9 cellular contexts compared by ENCODE assay signal in the genomic region with DNA sequence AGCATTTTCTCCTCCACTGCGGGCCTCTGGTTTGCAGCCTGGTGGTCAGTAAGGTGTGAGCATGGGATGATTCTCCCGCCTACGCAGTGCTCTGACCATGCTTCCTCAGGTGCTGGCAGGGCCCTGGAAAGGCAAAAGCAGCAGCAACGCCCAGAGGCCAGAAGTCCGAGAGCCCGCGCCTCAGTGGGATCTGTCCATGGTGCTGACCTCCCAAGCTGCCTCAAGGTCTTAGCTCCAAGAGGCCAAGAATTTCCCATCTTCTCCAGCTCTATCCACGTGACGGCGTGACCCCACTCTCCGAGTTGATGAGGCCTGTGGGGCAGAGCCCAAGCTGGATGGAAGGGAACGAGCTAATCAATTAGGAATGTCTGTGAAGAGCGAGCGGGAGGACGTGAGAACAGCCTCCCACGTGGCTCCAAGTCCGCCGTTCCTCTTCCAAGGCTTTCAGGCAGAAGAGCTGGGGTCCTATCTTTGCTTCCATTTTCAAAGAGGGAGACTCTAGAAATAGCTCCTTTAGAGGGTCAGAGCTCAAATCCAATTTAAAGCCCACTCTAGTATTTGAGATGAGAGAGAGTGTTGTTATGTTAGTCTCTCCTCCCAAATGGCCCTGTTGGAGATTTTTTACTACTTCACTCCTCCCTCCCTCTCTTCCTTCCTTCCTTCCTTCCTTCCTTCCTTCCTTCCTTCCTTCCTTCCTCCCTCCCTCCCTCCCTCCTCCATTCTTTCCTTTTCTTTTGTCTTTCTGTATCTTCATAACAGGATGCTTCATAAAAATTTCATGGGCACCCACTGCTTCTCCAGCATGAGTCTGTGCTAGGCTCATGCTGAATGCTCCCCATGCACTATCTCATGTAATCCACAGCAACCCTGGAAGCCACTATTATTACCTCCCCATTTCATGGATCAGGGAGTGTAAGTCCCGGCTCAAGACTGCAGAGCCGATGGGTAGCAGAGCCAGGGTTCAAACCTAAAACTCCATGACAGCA.
DNase-seq lines count a peak whose midpoint lies in the region; ATAC-seq, FAIRE-seq and TF ChIP-seq lines count a peak whose summit lies in the region.
"Had no signal": no experiment of that assay in that cellular context is flagged by ENCODE, and none has a peak within 500 bp of the region (broad histone marks: within the 10 kb centered on the region; RNA-seq: fewer than 3 reads in every experiment).

No MANE protein-coding gene starts in this region.

- no peaks in the 10 kb centered on the region for H3K27me3 ChIP-seq in H9 (ENCODE audit: insufficient read depth, low read length)

- no peaks in the 10 kb centered on the region; a peak in 1 of 7 replicates for H3K36me3 Mint-ChIP-seq in H9 (ENCODE audit: insufficient read depth in 1 of 3, low read depth in 3 of 3)
- H3K36me3 Mint-ChIP-seq in activated CD8-positive, alpha-beta T cell treated with anti-CD3 and anti-CD28 coated beads, Interleukin-2, amount 10 ng/mL, durations not matched to agents 7 days and 5 days (ENCODE audit: low read depth), result no peaks in the 10 kb centered on the region

- peaks cover 16% of the 10 kb centered on the region in 2 experiments for H3K4me1 Mint-ChIP-seq in H9
- H3K4me1 Mint-ChIP-seq in activated CD8-positive, alpha-beta T cell treated with anti-CD3 and anti-CD28 coated beads, Interleukin-2, amount 10 ng/mL, durations not matched to agents 7 days and 5 days (ENCODE audit: low read depth), result no peaks in the 10 kb centered on the region

- H3K79me2 ChIP-seq in H9 (ENCODE audit: insufficient read depth, low read length), result no peaks in the 10 kb centered on the region

- H4K8ac ChIP-seq in H9 (replicated peaks; ENCODE audit: insufficient read length, low read depth, low read length), result no peak overlapping the region

- H3K4me3 Mint-ChIP-seq in H9, result no peak overlapping the region
- H3K4me3 Mint-ChIP-seq in activated CD8-positive, alpha-beta T cell treated with anti-CD3 and anti-CD28 coated beads, Interleukin-2, amount 10 ng/mL, durations not matched to agents 7 days and 5 days, result no peak overlapping the region

- TF ChIP-seq RAD21 in A549 (conservative IDR thresholded peaks at IDR 0.05 in 1 of 2, IDR thresholded peaks at IDR 0.05 in 1 of 2), result no peak

- no peak overlapping the region for H4K91ac ChIP-seq in H9 (ENCODE audit: insufficient read length, low read depth, low read length)

- POLR2A ChIA-PET in A549 (lab: Yijun Ruan, JAX), result no interaction called here
- POLR2A ChIA-PET in activated CD8-positive, alpha-beta T cell treated with anti-CD3 and anti-CD28 coated beads, Interleukin-2, amount 10 ng/mL, durations not matched to agents 7 days and 5 days (lab: Charles Lee), result no interaction called here

- peaks cover 0 to under 1% of the 10 kb centered on the region in 2 experiments; a peak in 1 of 5 replicates for H3K9me3 Mint-ChIP-seq in H9
- no peaks in the 10 kb centered on the region for H3K9me3 Mint-ChIP-seq in activated CD8-positive, alpha-beta T cell treated with anti-CD3 and anti-CD28 coated beads, Interleukin-2, amount 10 ng/mL, durations not matched to agents 7 days and 5 days (ENCODE audit: insufficient read depth)

- no peak overlapping the region for H3K27ac Mint-ChIP-seq in H9
- no peak overlapping the region for H3K27ac Mint-ChIP-seq in activated CD8-positive, alpha-beta T cell treated with anti-CD3 and anti-CD28 coated beads, Interleukin-2, amount 10 ng/mL, durations not matched to agents 7 days and 5 days

- peak; percentile 33 to 53 for DNase-seq in A549 (ENCODE audit: low read depth in 1 of 2, low spot score in 1 of 2)
- peak; percentile 92 for DNase-seq in H9
- peak; percentile 35 for DNase-seq in activated CD8-positive, alpha-beta T cell treated with anti-CD3 and anti-CD28 coated beads, Interleukin-2, amount 10 ng/mL, durations not matched to agents 7 days and 5 days
- DNase-seq in kidney tubule cell (ENCODE audit: low spot score), result peak; percentile 21
- no peak for DNase-seq in HCEC 1CT
- no peak for DNase-seq in DMS53 (lab: John Stamatoyannopoulos, UW)
- DNase-seq: activated T-cell treated with anti-CD3 and anti-CD28 coated beads for 4 hours had no signal

- CTCF ChIA-PET in A549 (lab: Yijun Ruan, JAX), result interaction anchor here (0.7 to 5.7 kb wide), 6 partner anchors 8 to 71 kb away, joined by 3 to 19 read pairs (median 4); a partner anchor contains a TSS
- CTCF ChIA-PET in activated CD8-positive, alpha-beta T cell treated with anti-CD3 and anti-CD28 coated beads, Interleukin-2, amount 10 ng/mL, durations not matched to agents 7 days and 5 days (lab: Charles Lee), result interaction anchor here (1.5 kb wide), 1 partner anchor 256 kb away, joined by 4 read pairs; no protein-coding TSS in a partner anchor

- no peak for TF ChIP-seq EP300 in A549 (IDR thresholded peaks at IDR 0.05)

- no peak overlapping the region for H4K5ac ChIP-seq in H9 (ENCODE audit: insufficient read length, low read depth, low read length)

- no peak overlapping the region for H3K4me3 ChIP-seq in A549

- no peak overlapping the region for H3K9ac ChIP-seq in H9 (ENCODE audit: extremely low read depth, insufficient read length, low read length)

- no peak overlapping the region for H2BK120ac ChIP-seq in H9 (ENCODE audit: low read depth, low read length, poor library complexity, severe bottlenecking)

- TF ChIP-seq POLR2A in A549 (IDR thresholded peaks at IDR 0.05; ENCODE audit: low read length), result no peak

- 42% methylated on average over 20 of the region's 20 CpGs for WGBS in A549 (ENCODE audit: missing lambda C conversion rate)
- no CpG with 5 or more reads among the region's 20 CpGs for WGBS in H9 (ENCODE audit: extremely low coverage, insufficient read length, low lambda C conversion rate)

- no peak overlapping the region for H2BK12ac ChIP-seq in H9 (ENCODE audit: insufficient read length, low read depth, low read length)

- no peaks in the 10 kb centered on the region for H4K20me1 ChIP-seq in H9 (ENCODE audit: control insufficient read depth, insufficient read depth, insufficient read length)

- H3K18ac ChIP-seq in H9 (ENCODE audit: insufficient read length, low read depth, low read length), result no peak overlapping the region

- FAIRE-seq in A549 (lab: Jason Lieb, UNC), result no peak

- H3K4me2 ChIP-seq in A549 (no peak overlapping the region), H9 (ENCODE audit: insufficient read depth, insufficient read length, low read length) (no peak overlapping the region)

- no peak overlapping the region for H2BK5ac ChIP-seq in H9 (ENCODE audit: insufficient read length, low read length)

- H3K79me1 ChIP-seq in H9 (ENCODE audit: insufficient read depth, low read depth, low read length, poor library complexity, severe bottlenecking), result no peaks in the 10 kb centered on the region

- H3K4me1 ChIP-seq in A549, result peaks cover 9% of the 10 kb centered on the region; the same call in 1 of the 3 replicates
- no peaks in the 10 kb centered on the region for H3K4me1 ChIP-seq in H9 (ENCODE audit: insufficient read depth, low read length)

- no peak overlapping the region for H2BK20ac ChIP-seq in H9 (ENCODE audit: low read depth, low read length, poor library complexity, severe bottlenecking)

- no peak overlapping the region for H2AK5ac ChIP-seq in H9 (ENCODE audit: insufficient read length, low read length)

- H3K4ac ChIP-seq in H9 (ENCODE audit: low read depth, low read length), result no peak overlapping the region

- H2AFZ ChIP-seq in H9 (ENCODE audit: low read length), result no peak overlapping the region

- no peaks in the 10 kb centered on the region for H3K23me2 ChIP-seq in H9 (ENCODE audit: insufficient read length, low read depth, low read length, poor library complexity, severe bottlenecking)

- H3K23ac ChIP-seq in H9 (ENCODE audit: insufficient read length, low read depth, low read length), result no peak overlapping the region

- H3K27me3 Mint-ChIP-seq in H9 (ENCODE audit: low read depth), result peaks cover 58% of the 10 kb centered on the region
- H3K27me3 Mint-ChIP-seq in activated CD8-positive, alpha-beta T cell treated with anti-CD3 and anti-CD28 coated beads, Interleukin-2, amount 10 ng/mL, durations not matched to agents 7 days and 5 days (ENCODE audit: low read depth), result no peaks in the 10 kb centered on the region

- H3K27ac ChIP-seq in A549 (no peak overlapping the region), H9 (ENCODE audit: insufficient read length, low read depth, low read length) (no peak overlapping the region)

- H3K56ac ChIP-seq in H9 (ENCODE audit: insufficient read length, low read depth, low read length), result no peak overlapping the region

- TF ChIP-seq CTCF in A549 (IDR thresholded peaks at IDR 0.05) (no peak), H9 (conservative IDR thresholded peaks at IDR 0.05) (peak; percentile 23; the same call in 1 of the 3 replicates)

- no peak overlapping the region for H2BK15ac ChIP-seq in H9 (ENCODE audit: low read depth, low read length)

- H3K9me3 ChIP-seq in A549, result no peaks in the 10 kb centered on the region
- H3K9me3 ChIP-seq in H9 (ENCODE audit: control insufficient read depth, low read depth, low read length), result no peaks in the 10 kb centered on the region

- ATAC-seq in A549 (peak; percentile 55 to 65; a peak in 4 of 6 replicates), GM19324 (IDR thresholded peaks at IDR 0.05; ENCODE audit: low FRiP score, unreplicated experiment) (no peak), GM19463 (IDR thresholded peaks at IDR 0.05; ENCODE audit: unreplicated experiment) (no peak)
- ATAC-seq in activated CD8-positive, alpha-beta T cell treated with anti-CD3 and anti-CD28 coated beads, Interleukin-2, amount 10 ng/mL, durations not matched to agents 7 days and 5 days, result no peak

- no peak overlapping the region for H3T11ph ChIP-seq in H9 (ENCODE audit: low read length)

- no peak overlapping the region for H3K14ac ChIP-seq in H9 (ENCODE audit: insufficient read depth, low read length)

TF ChIP-seq in A549, 52 proteins besides CTCF, POLR2A, EP300 and RAD21 (continues in another document):
- peak; percentile 85 for TF ChIP-seq EHMT2 (IDR thresholded peaks at IDR 0.05; ENCODE audit: low read depth)
- no peak for TF ChIP-seq HEYL (CRISPR knock-in tag; IDR thresholded peaks at IDR 0.05)
- TF ChIP-seq, protein P1, sequence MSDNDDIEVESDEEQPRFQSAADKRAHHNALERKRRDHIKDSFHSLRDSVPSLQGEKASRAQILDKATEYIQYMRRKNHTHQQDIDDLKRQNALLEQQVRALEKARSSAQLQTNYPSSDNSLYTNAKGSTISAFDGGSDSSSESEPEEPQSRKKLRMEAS (IDR thresholded peaks at IDR 0.05), result 0 out of 2 replicates have a peak, but pooled peaks have one; percentile 21

Comparison
In these comparisons a context has a peak if more than half of its experiments do, and no peak if none do; other contexts are left out.
1. ATAC-seq: peak in A549 (2 of 2); none in activated CD8-positive, alpha-beta T cell treated with anti-CD3 and anti-CD28 coated beads, Interleukin-2, amount 10 ng/mL, durations not matched to agents 7 days and 5 days (single experiment), GM19324 (single experiment) and GM19463 (single experiment).
2. DNase-seq: peak in A549 (2 of 2), H9 (single experiment), activated CD8-positive, alpha-beta T cell treated with anti-CD3 and anti-CD28 coated beads, Interleukin-2, amount 10 ng/mL, durations not matched to agents 7 days and 5 days (single experiment) and kidney tubule cell (single experiment); none in HCEC 1CT (single experiment) and DMS53 (single experiment).